8 cellular contexts compared by ENCODE assay signal in the genomic region with DNA sequence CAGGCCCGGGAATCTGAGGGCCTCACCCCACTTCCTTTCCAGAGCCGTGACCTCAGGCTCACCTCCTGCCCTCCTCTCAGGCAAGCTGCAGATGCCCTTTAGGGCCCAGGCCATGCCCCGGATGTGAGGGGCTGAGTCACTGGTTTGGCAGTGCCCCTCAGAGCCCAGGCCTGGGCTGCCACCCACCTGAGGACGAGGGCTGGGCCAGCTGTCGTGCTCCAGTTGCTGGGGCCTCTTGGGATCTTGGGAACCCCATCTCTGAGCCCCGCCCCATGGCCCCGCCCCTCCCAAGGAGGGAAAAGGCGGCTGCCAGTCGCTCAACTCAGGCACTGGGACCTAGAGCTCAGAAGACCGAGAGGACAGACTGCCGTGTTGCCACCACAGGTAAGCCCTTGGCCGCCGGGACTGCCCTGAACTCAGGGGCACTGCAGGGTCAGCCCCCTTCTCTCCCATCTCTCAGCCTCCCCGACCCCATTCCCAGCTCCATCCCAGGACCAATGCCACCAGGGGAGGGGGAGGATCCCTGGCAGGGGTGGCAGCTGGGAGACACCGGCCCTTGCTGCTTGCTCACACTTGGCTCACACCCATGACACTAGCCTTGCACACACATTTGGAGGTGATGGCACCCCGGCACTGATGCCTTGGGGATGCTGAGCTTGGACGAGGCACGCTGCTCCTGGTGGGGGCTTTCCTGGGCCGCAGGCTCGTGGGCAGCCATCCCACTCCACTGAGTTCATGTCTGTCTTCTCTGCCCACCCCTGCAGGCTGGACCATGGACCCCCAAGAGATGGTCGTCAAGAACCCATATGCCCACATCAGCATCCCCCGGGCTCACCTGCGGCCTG. TPM values are rescaled to one million over a fixed set of nuclear protein-coding genes. Genes with fewer than 3 reads are reported as not detected.
DNase-seq lines count a peak whose midpoint lies in the region; ATAC-seq and TF ChIP-seq lines count a peak whose summit lies in the region.

A gene with protein sequence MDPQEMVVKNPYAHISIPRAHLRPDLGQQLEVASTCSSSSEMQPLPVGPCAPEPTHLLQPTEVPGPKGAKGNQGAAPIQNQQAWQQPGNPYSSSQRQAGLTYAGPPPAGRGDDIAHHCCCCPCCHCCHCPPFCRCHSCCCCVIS (plus strand): TSS at position 325 of the 845 bp plus-strand sequence. CDS start 448 bp downstream, at position 773.

- no peak for ATAC-seq in naive thymus-derived CD4-positive, alpha-beta T cell
- ATAC-seq in GM19035 (IDR thresholded peaks at IDR 0.05; ENCODE audit: unreplicated experiment) (no peak), HG02623 (IDR thresholded peaks at IDR 0.05; ENCODE audit: unreplicated experiment) (no peak)

- H2AFZ ChIP-seq in Karpas-422 (ENCODE audit: low read length): no peak within 1 kb of the TSS

- H3K36me3 ChIP-seq in BJ (ENCODE audit: control insufficient read depth, insufficient read depth, low read length) (no peaks in the 10 kb centered on the region; the same call in 1 of the 2 replicates), Karpas-422 (ENCODE audit: insufficient read depth, low read length) (no peaks in the 10 kb centered on the region)
- no peaks in the 10 kb centered on the region for H3K36me3 ChIP-seq in naive thymus-derived CD4-positive, alpha-beta T cell (ENCODE audit: control insufficient read depth in 2 of 3, insufficient read depth in 3 of 3, low read length in 3 of 3)

- H3K27ac ChIP-seq in Karpas-422 (ENCODE audit: low read length): peak within 1 kb of the TSS; percentile 74; the same call in 1 of the 2 replicates
- peak within 1 kb of the TSS; percentile 91 for H3K27ac ChIP-seq in naive thymus-derived CD4-positive, alpha-beta T cell (ENCODE audit: low read depth, low read length)

- no peaks in the 10 kb centered on the region for H3K36me3 Mint-ChIP-seq in naive thymus-derived CD4-positive, alpha-beta T cell

- H3K27me3 Mint-ChIP-seq in naive thymus-derived CD4-positive, alpha-beta T cell: peaks cover 0 to 6% (median 4%) of the 10 kb centered on the region in 5 donors

- H3K27me3 ChIP-seq in BJ (ENCODE audit: control insufficient read depth, insufficient read depth, low read length) (no peaks in the 10 kb centered on the region), Karpas-422 (ENCODE audit: low read length) (no peaks in the 10 kb centered on the region)
- H3K27me3 ChIP-seq in naive thymus-derived CD4-positive, alpha-beta T cell (ENCODE audit: control insufficient read depth in 2 of 2, insufficient read depth in 2 of 2, low read length in 2 of 2): no peaks in the 10 kb centered on the region

- no peak for TF ChIP-seq POLR2A in erythroblast (IDR thresholded peaks at IDR 0.05; ENCODE audit: low read length)

- H3K27ac Mint-ChIP-seq in naive thymus-derived CD4-positive, alpha-beta T cell: peak within 1 kb of the TSS in 8 of 9 donors; percentile 21 to 92 (median 73)

- CTCF ChIA-PET in BJ (lab: Yijun Ruan, JAX): interaction anchor here (0.8 to 5.6 kb wide), 6 partner anchors 12 to 277 kb away, joined by 3 to 36 read pairs (median 6); a partner anchor contains a TSS
- CTCF ChIA-PET in naive thymus-derived CD4-positive, alpha-beta T cell (lab: Charles Lee): interaction anchor here (0.9 to 1.2 kb wide), 3 partner anchors 12 to 130 kb away, joined by 3 read pairs; no protein-coding TSS in a partner anchor

- no peaks in the 10 kb centered on the region for H4K20me1 ChIP-seq in Karpas-422 (ENCODE audit: insufficient read depth, low read depth, low read length)

- peaks cover 5 to 15% (median 6%) of the 10 kb centered on the region in 7 donors for H3K4me1 Mint-ChIP-seq in naive thymus-derived CD4-positive, alpha-beta T cell

- intact Hi-C loops in naive thymus-derived CD4-positive, alpha-beta T cell (cut with micrococcal nuclease): loop anchor here in 1 of 2 donors (5.0 to 10.0 kb wide), 2 partner anchors 280 to 678 kb away; a partner anchor contains a TSS

- POLR2A ChIA-PET in BJ (lab: Charles Lee): no interaction called here
- POLR2A ChIA-PET in naive thymus-derived CD4-positive, alpha-beta T cell (lab: Charles Lee): interaction anchor here (0.6 to 4.9 kb wide), 10 partner anchors 16 to 138 kb away, joined by 3 to 42 read pairs (median 6); a partner anchor contains a TSS

- no peaks in the 10 kb centered on the region for H3K9me3 ChIP-seq in Karpas-422 (ENCODE audit: low read length)
- no peaks in the 10 kb centered on the region for H3K9me3 ChIP-seq in naive thymus-derived CD4-positive, alpha-beta T cell (ENCODE audit: control insufficient read depth in 2 of 3, low read length in 3 of 3)

- H3K9ac ChIP-seq in Karpas-422 (ENCODE audit: low read length): peak within 1 kb of the TSS; percentile 98

- TF ChIP-seq CTCF in BJ (IDR thresholded peaks at IDR 0.05; ENCODE audit: insufficient read depth, low read depth, low read length) (no peak), choroid plexus epithelial cell (conservative IDR thresholded peaks at IDR 0.05; ENCODE audit: low read depth, low read length) (no peak)

- no peaks in the 10 kb centered on the region for H3K9me3 Mint-ChIP-seq in naive thymus-derived CD4-positive, alpha-beta T cell

- H3K4me2 ChIP-seq in Karpas-422 (ENCODE audit: low read depth, low read length, poor library complexity, severe bottlenecking): peak within 1 kb of the TSS; percentile 81

- peaks cover 22% of the 10 kb centered on the region for H3K4me1 ChIP-seq in Karpas-422 (ENCODE audit: low read length)
- peaks cover 9 to 11% of the 10 kb centered on the region in 2 donors for H3K4me1 ChIP-seq in naive thymus-derived CD4-positive, alpha-beta T cell (ENCODE audit: control insufficient read depth in 2 of 2, insufficient read depth in 2 of 2, low read length in 2 of 2)

- H3K4me3 ChIP-seq in BJ (ENCODE audit: low read depth, low read length): peak within 1 kb of the TSS; percentile 86
- peak within 1 kb of the TSS; percentile 98 for H3K4me3 ChIP-seq in Karpas-422 (ENCODE audit: low read length)
- peak within 1 kb of the TSS; percentile 93 for H3K4me3 ChIP-seq in choroid plexus epithelial cell (ENCODE audit: low read depth, low read length)
- H3K4me3 ChIP-seq in naive thymus-derived CD4-positive, alpha-beta T cell (ENCODE audit: low read length): peak within 1 kb of the TSS; percentile 86

- DNase-seq in BJ (ENCODE audit: low read depth) (no peak), Karpas-422 (no peak), choroid plexus epithelial cell (ENCODE audit: low read depth) (no peak), erythroblast (lab: John Stamatoyannopoulos, UW) (no peak), NCI-H524 treated with DMSO at 0.1 percent for 48 hours (lab: John Stamatoyannopoulos, UW) (no peak)
- no peak for DNase-seq in naive thymus-derived CD4-positive, alpha-beta T cell

- H3K4me3 Mint-ChIP-seq in naive thymus-derived CD4-positive, alpha-beta T cell: peak within 1 kb of the TSS; percentile 78 to 88 (median 82)

- no peaks in the 10 kb centered on the region for H3K79me2 ChIP-seq in Karpas-422 (ENCODE audit: low read length)

- H3K9me2 ChIP-seq in Karpas-422 (replicated peaks; ENCODE audit: insufficient read depth, low read length): no peaks in the 10 kb centered on the region

RNA-seq across cellular contexts. Expression of the gene that starts here (rescaled TPM):
- polyA plus RNA-seq in BJ (2011; rRNA removed): 0.58 and 0.74 TPM in 2 replicates
- 0.21 and 0.24 TPM in 2 replicates for polyA minus RNA-seq in BJ (2011; rRNA and poly(A)+ RNA removed)
- 0.75 and 1.2 TPM in 2 replicates for total RNA-seq in Karpas-422 (2014; rRNA removed; shearing (Covaris generic); ENCODE audit: low replicate concordance)
- total RNA-seq in naive thymus-derived CD4-positive, alpha-beta T cell: under 1 TPM in 3 of 5 experiments, not detected in 2; 0.45 to 0.63 (median 0.46) TPM
- polyA plus RNA-seq in naive thymus-derived CD4-positive, alpha-beta T cell: under 1 TPM in 1 of 2 donors, not detected in 1; 0.52 TPM
